13 cellular contexts compared by ENCODE assay signal in genomic region chr5:135508496-135509005, GRCh38. TPM values are rescaled to one million over a fixed set of nuclear protein-coding genes. Genes with fewer than 3 reads are reported as not detected.
DNase-seq lines count a peak whose midpoint lies in the region; ATAC-seq and TF ChIP-seq lines count a peak whose summit lies in the region.
"Had no signal": no experiment of that assay in that cellular context is flagged by ENCODE, and none has a peak within 500 bp of the region (broad histone marks: within the 10 kb centered on the region; RNA-seq: fewer than 3 reads in every experiment).

No MANE protein-coding gene starts in this region.

- H3K27ac ChIP-seq in GM23338 (ENCODE audit: low read depth) (no peak overlapping the region), prostate gland (no peak overlapping the region)
- H3K27ac ChIP-seq: sigmoid colon had no signal

- no peaks in the 10 kb centered on the region for H4K20me1 ChIP-seq in GM23338 (replicated peaks; ENCODE audit: insufficient read depth)

- peak; percentile 69 for DNase-seq in GM23338 (ENCODE audit: low spot score)
- DNase-seq in NCI-H187 treated with DMSO at 0.1 percent for 48 hours (lab: John Stamatoyannopoulos, UW), result peak; percentile 68
- DNase-seq in chondrocyte (ENCODE audit: low spot score), result no peak
- peak; percentile 31 for DNase-seq in prostate gland (ENCODE audit: low spot score)
- no peak for DNase-seq in NCI-H1694 (lab: John Stamatoyannopoulos, UW)
- no peak for DNase-seq in SW480 (ENCODE audit: low spot score)
- DNase-seq: activated CD4-positive, alpha-beta T cell treated with anti-CD3 and anti-CD28 coated beads, Interleukin-2, amount 50 U/mL, for 4 hours; activated naive CD4-positive, alpha-beta T cell treated with anti-CD3 and anti-CD28 coated beads, Interleukin-2, amount 10 ng/mL, durations not matched to agents 7 days and 5 days; NCI-H526 treated with DMSO at 0.1 percent for 48 hours; sigmoid colon had no signal

- intact Hi-C loops in prostate gland (cut with DNase I), result no loop called here

- H3K9me2 ChIP-seq in GM23338 (ENCODE audit: insufficient read depth), result no peaks in the 10 kb centered on the region

- no peaks in the 10 kb centered on the region; the same call in 2 of the 3 replicates for H3K9me3 Mint-ChIP-seq in GM23338
- no peaks in the 10 kb centered on the region for H3K9me3 Mint-ChIP-seq in chondrocyte (ENCODE audit: low read depth)
- H3K9me3 Mint-ChIP-seq: activated naive CD4-positive, alpha-beta T cell treated with anti-CD3 and anti-CD28 coated beads, Interleukin-2, amount 10 ng/mL, durations not matched to agents 7 days and 5 days had no signal

- H3K4me3 ChIP-seq in GM23338, result peak overlapping the region; percentile 48
- H3K4me3 ChIP-seq in prostate gland, result peak overlapping the region in 1 of 2 donors; percentile 4
- H3K4me3 ChIP-seq: sigmoid colon had no signal

- 3% methylated on average over 16 of the region's 16 CpGs for WGBS in prostate gland

- H3K27me3 ChIP-seq in GM23338 (ENCODE audit: insufficient read depth), result peaks cover 81% of the 10 kb centered on the region
- H3K27me3 ChIP-seq in prostate gland (replicated peaks; ENCODE audit: insufficient read depth), result no peaks in the 10 kb centered on the region

- TF ChIP-seq CTCF in GM23338 (conservative IDR thresholded peaks at IDR 0.05; ENCODE audit: low read depth in 2 of 2) (no peak), chondrocyte (IDR thresholded peaks at IDR 0.05) (no peak), prostate gland (IDR thresholded peaks at IDR 0.05) (no peak)

- peaks cover 18% of the 10 kb centered on the region for H3K4me1 Mint-ChIP-seq in GM23338
- H3K4me1 Mint-ChIP-seq in chondrocyte (ENCODE audit: low read depth), result peaks cover 19% of the 10 kb centered on the region
- H3K4me1 Mint-ChIP-seq: activated naive CD4-positive, alpha-beta T cell treated with anti-CD3 and anti-CD28 coated beads, Interleukin-2, amount 10 ng/mL, durations not matched to agents 7 days and 5 days had no signal

- H3K4me2 ChIP-seq in GM23338, result peak overlapping the region; percentile 81

- H3K27me3 Mint-ChIP-seq in GM23338 (ENCODE audit: insufficient read depth, low read depth, poor library complexity), result peaks cover 62% of the 10 kb centered on the region
- H3K27me3 Mint-ChIP-seq in chondrocyte (ENCODE audit: low read depth), result peaks cover 39% of the 10 kb centered on the region

- no peaks in the 10 kb centered on the region for H3K36me3 Mint-ChIP-seq in GM23338 (ENCODE audit: low read depth)
- no peaks in the 10 kb centered on the region for H3K36me3 Mint-ChIP-seq in chondrocyte (ENCODE audit: low read depth)
- H3K36me3 Mint-ChIP-seq: activated naive CD4-positive, alpha-beta T cell treated with anti-CD3 and anti-CD28 coated beads, Interleukin-2, amount 10 ng/mL, durations not matched to agents 7 days and 5 days had no signal

- H3K4me3 Mint-ChIP-seq in GM23338 (peak overlapping the region; percentile 64), chondrocyte (ENCODE audit: unreplicated experiment) (peak overlapping the region; percentile 59)
- H3K4me3 Mint-ChIP-seq: activated naive CD4-positive, alpha-beta T cell treated with anti-CD3 and anti-CD28 coated beads, Interleukin-2, amount 10 ng/mL, durations not matched to agents 7 days and 5 days had no signal

- H3K79me2 ChIP-seq in GM23338 (replicated peaks; ENCODE audit: insufficient read depth), result no peaks in the 10 kb centered on the region

- no peak overlapping the region for H2AFZ ChIP-seq in GM23338

- H3K36me3 ChIP-seq in GM23338 (ENCODE audit: insufficient read depth), result no peaks in the 10 kb centered on the region
- H3K36me3 ChIP-seq in prostate gland, result no peaks in the 10 kb centered on the region
- H3K36me3 ChIP-seq: sigmoid colon had no signal

- H3K9me3 ChIP-seq in prostate gland, result no peaks in the 10 kb centered on the region
- H3K9me3 ChIP-seq: sigmoid colon had no signal

- H3K27ac Mint-ChIP-seq in GM23338 (no peak overlapping the region), chondrocyte (ENCODE audit: unreplicated experiment) (no peak overlapping the region)
- H3K27ac Mint-ChIP-seq: activated naive CD4-positive, alpha-beta T cell treated with anti-CD3 and anti-CD28 coated beads, Interleukin-2, amount 10 ng/mL, durations not matched to agents 7 days and 5 days had no signal

- H3K4me1 ChIP-seq in GM23338 (ENCODE audit: insufficient read depth), result peaks cover 12% of the 10 kb centered on the region
- no peaks in the 10 kb centered on the region for H3K4me1 ChIP-seq in prostate gland (replicated peaks)

- H3F3A ChIP-seq in GM23338 (replicated peaks; ENCODE audit: low read depth), result peaks cover 3% of the 10 kb centered on the region; the same call in 1 of the 2 replicates

- TF ChIP-seq POLR2A in prostate gland (IDR thresholded peaks at IDR 0.05), result no peak

- ATAC-seq in GM23338 (peak; percentile 94), HG02759 (IDR thresholded peaks at IDR 0.05; ENCODE audit: unreplicated experiment) (no peak)
- ATAC-seq: SK-N-SH treated with all-trans-retinoic acid at 6 μM for 48 hours had no signal

TF ChIP-seq in GM23338, 12 proteins besides CTCF, POLR2A, EP300 and RAD21:
- TF ChIP-seq NANOG (IDR thresholded peaks at IDR 0.05; ENCODE audit: borderline replicate concordance) (no peak), ZNF331 (CRISPR knock-in tag; IDR thresholded peaks at IDR 0.05; ENCODE audit: low read depth) (no peak), CREB1 (CRISPR knock-in tag; IDR thresholded peaks at IDR 0.05; ENCODE audit: low read depth) (no peak), ZNF462 (CRISPR knock-in tag; IDR thresholded peaks at IDR 0.05) (no peak), EZH2 (IDR thresholded peaks at IDR 0.05; ENCODE audit: low read depth, unreplicated experiment) (peak; percentile 32), ZNF114 (CRISPR knock-in tag; IDR thresholded peaks at IDR 0.05) (no peak)
TF ChIP-seq in GM23338: peak in this region for 1.

RNA-seq across cellular contexts. Expression of gene NEUROG1, which starts 27.2 kb away (rescaled TPM):
- total RNA-seq in GM23338 (2014; rRNA removed; shearing (Covaris generic)), result not detected in 2 replicates
- polyA plus RNA-seq in GM23338 (2016; fragmentation: Nextera tagmentation; extraction: Ambion mirVana), result 0.16 TPM in 1 of 2 replicates, not detected in the other
- total RNA-seq in chondrocyte, result not detected in 3 replicates
- total RNA-seq in prostate gland, result not detected
- total RNA-seq: sigmoid colon had no signal
- polyA plus RNA-seq: sigmoid colon had no signal

RNA-seq across cellular contexts. Expression of gene TIFAB, which starts 56.4 kb away (rescaled TPM):
- total RNA-seq in GM23338 (2014; rRNA removed; shearing (Covaris generic)), result not detected in 2 replicates
- polyA plus RNA-seq in GM23338 (2016; fragmentation: Nextera tagmentation; extraction: Ambion mirVana), result not detected in 2 replicates
- total RNA-seq in chondrocyte, result not detected in 3 replicates
- total RNA-seq in prostate gland, result not detected
- total RNA-seq: frontal cortex, sigmoid colon had no signal

Comparison
In these comparisons a context has a peak if more than half of its experiments do, and no peak if none do; other contexts are left out.
1. DNase-seq: peak in GM23338 (single experiment), NCI-H187 treated with DMSO at 0.1 percent for 48 hours (single experiment) and prostate gland (single experiment); none in chondrocyte (single experiment), NCI-H1694 (single experiment) and SW480 (single experiment).